15 cellular contexts compared by ENCODE assay signal in genomic region chr10:98950106-98950505, GRCh38.
A peak's percentile ranks its signal among the peaks of the same experiment; 100 is the strongest.
DNase-seq lines count a peak whose midpoint lies in the region; ATAC-seq and TF ChIP-seq lines count a peak whose summit lies in the region.
"Had no signal": no experiment of that assay in that cellular context is flagged by ENCODE, and none has a peak within 500 bp of the region (broad histone marks: within the 10 kb centered on the region; RNA-seq: fewer than 3 reads in every experiment).

No MANE protein-coding gene starts in this region.

- POLR2A ChIA-PET in naive thymus-derived CD4-positive, alpha-beta T cell (lab: Charles Lee): no interaction called here

- no peak overlapping the region for H3K9ac ChIP-seq in smooth muscle cell (ENCODE audit: low read depth)
- H3K9ac ChIP-seq: BLaER1 treated with 17β-estradiol and CSF1 and Interleukin-3, amounts not matched to agents 10 nM and 100 nM; GM23248 had no signal

- H3K27ac Mint-ChIP-seq in naive thymus-derived CD4-positive, alpha-beta T cell: no peak overlapping the region
- H3K27ac Mint-ChIP-seq: CD4-positive, CD25-positive, alpha-beta regulatory T cell had no signal

- H3K36me3 Mint-ChIP-seq in naive thymus-derived CD4-positive, alpha-beta T cell: no peaks in the 10 kb centered on the region
- H3K36me3 Mint-ChIP-seq: CD4-positive, CD25-positive, alpha-beta regulatory T cell had no signal

- H2AFZ ChIP-seq in smooth muscle cell (ENCODE audit: low read depth): no peak overlapping the region
- H2AFZ ChIP-seq: GM23248 had no signal

- 43% methylated on average over 2 of the region's 2 CpGs for WGBS in smooth muscle cell (ENCODE audit: low lambda C conversion rate)

- DNase-seq in HT-29 (ENCODE audit: low spot score): peak; percentile 2
- peak; percentile 2 for DNase-seq in NCI-H82 treated with DMSO at 0.1 percent for 48 hours (lab: John Stamatoyannopoulos, UW; ENCODE audit: unreplicated experiment)
- DNase-seq in amniotic epithelial cell (ENCODE audit: low read depth): peak; percentile 51
- no peak for DNase-seq in smooth muscle cell (lab: John Stamatoyannopoulos, UW; ENCODE audit: unreplicated experiment)
- DNase-seq in Right ventricle myocardium inferior (ENCODE audit: missing footprints): no peak
- DNase-seq in naive thymus-derived CD4-positive, alpha-beta T cell: no peak
- no peak for DNase-seq in activated naive CD4-positive, alpha-beta T cell treated with anti-CD3 and anti-CD28 coated beads, Interleukin-2, amount 50 U/mL, for 16 hours
- DNase-seq: 8988T; CD4-positive, CD25-positive, alpha-beta regulatory T cell; DMS79; GM23248 had no signal

- intact Hi-C loops in Right ventricle myocardium inferior (cut with DNase I): no loop called here
- intact Hi-C loops in naive thymus-derived CD4-positive, alpha-beta T cell (cut with micrococcal nuclease): no loop called here

- H3K27me3 Mint-ChIP-seq in naive thymus-derived CD4-positive, alpha-beta T cell: peaks cover 0 to 5% (median 0%) of the 10 kb centered on the region in 5 donors
- H3K27me3 Mint-ChIP-seq: CD4-positive, CD25-positive, alpha-beta regulatory T cell had no signal

- H4K20me1 ChIP-seq in smooth muscle cell (ENCODE audit: low read depth): no peaks in the 10 kb centered on the region
- H4K20me1 ChIP-seq: BLaER1 treated with 17β-estradiol and CSF1 and Interleukin-3, amounts not matched to agents 10 nM and 100 nM had no signal

- H3K4me1 Mint-ChIP-seq in naive thymus-derived CD4-positive, alpha-beta T cell: no peaks in the 10 kb centered on the region
- H3K4me1 Mint-ChIP-seq: CD4-positive, CD25-positive, alpha-beta regulatory T cell had no signal

- no peaks in the 10 kb centered on the region for H3K36me3 ChIP-seq in smooth muscle cell (ENCODE audit: low read depth)
- H3K36me3 ChIP-seq in naive thymus-derived CD4-positive, alpha-beta T cell (ENCODE audit: control insufficient read depth in 2 of 3, insufficient read depth in 3 of 3, low read length in 3 of 3): no peaks in the 10 kb centered on the region
- H3K36me3 ChIP-seq: BLaER1 treated with 17β-estradiol and CSF1 and Interleukin-3, amounts not matched to agents 10 nM and 100 nM had no signal

- H3K27me3 ChIP-seq in smooth muscle cell (ENCODE audit: low read depth): no peaks in the 10 kb centered on the region
- H3K27me3 ChIP-seq in naive thymus-derived CD4-positive, alpha-beta T cell (ENCODE audit: control insufficient read depth in 2 of 2, insufficient read depth in 2 of 2, low read length in 2 of 2): no peaks in the 10 kb centered on the region
- H3K27me3 ChIP-seq: BLaER1 treated with 17β-estradiol and CSF1 and Interleukin-3, amounts not matched to agents 10 nM and 100 nM had no signal

- H3K4me3 Mint-ChIP-seq in naive thymus-derived CD4-positive, alpha-beta T cell: no peak overlapping the region
- H3K4me3 Mint-ChIP-seq: CD4-positive, CD25-positive, alpha-beta regulatory T cell had no signal

- CTCF ChIA-PET in naive thymus-derived CD4-positive, alpha-beta T cell (lab: Charles Lee): no interaction called here

- no peaks in the 10 kb centered on the region for H3K79me2 ChIP-seq in smooth muscle cell (ENCODE audit: low read depth)

- no peak for TF ChIP-seq CTCF in smooth muscle cell (IDR thresholded peaks at IDR 0.05; ENCODE audit: borderline replicate concordance, insufficient read depth, poor library complexity, severe bottlenecking)

- peak overlapping the region; percentile 41 for H3K4me2 ChIP-seq in smooth muscle cell
- H3K4me2 ChIP-seq: BLaER1 treated with 17β-estradiol and CSF1 and Interleukin-3, amounts not matched to agents 10 nM and 100 nM had no signal

- H3K4me3 ChIP-seq in smooth muscle cell: no peak overlapping the region
- H3K4me3 ChIP-seq in naive thymus-derived CD4-positive, alpha-beta T cell (ENCODE audit: low read length): no peak overlapping the region
- H3K4me3 ChIP-seq: BLaER1 treated with 17β-estradiol and CSF1 and Interleukin-3, amounts not matched to agents 10 nM and 100 nM; GM23248; K562 had no signal

- no peak for ATAC-seq in Right ventricle myocardium inferior
- ATAC-seq in naive thymus-derived CD4-positive, alpha-beta T cell: no peak
- ATAC-seq: HCT116, K562 had no signal

- H3F3A ChIP-seq in smooth muscle cell (ENCODE audit: low read depth): peaks cover 9% of the 10 kb centered on the region

- H3K27ac ChIP-seq in smooth muscle cell (ENCODE audit: low read depth): peak overlapping the region; percentile 1
- no peak overlapping the region for H3K27ac ChIP-seq in naive thymus-derived CD4-positive, alpha-beta T cell (ENCODE audit: low read depth, low read length)
- H3K27ac ChIP-seq: BLaER1 treated with 17β-estradiol and CSF1 and Interleukin-3, amounts not matched to agents 10 nM and 100 nM; GM23248; HL-60 had no signal

- H3K9me3 Mint-ChIP-seq in naive thymus-derived CD4-positive, alpha-beta T cell: peaks cover 0 to 12% (median 3%) of the 10 kb centered on the region in 11 donors

- peaks cover 7% of the 10 kb centered on the region for H3K4me1 ChIP-seq in smooth muscle cell (ENCODE audit: low read depth)
- no peaks in the 10 kb centered on the region for H3K4me1 ChIP-seq in naive thymus-derived CD4-positive, alpha-beta T cell (ENCODE audit: control insufficient read depth in 2 of 2, insufficient read depth in 2 of 2, low read length in 2 of 2)
- H3K4me1 ChIP-seq: BLaER1 treated with 17β-estradiol and CSF1 and Interleukin-3, amounts not matched to agents 10 nM and 100 nM had no signal

- H3K9me3 ChIP-seq in smooth muscle cell (replicated peaks; ENCODE audit: low read depth): no peaks in the 10 kb centered on the region
- H3K9me3 ChIP-seq in naive thymus-derived CD4-positive, alpha-beta T cell (ENCODE audit: control insufficient read depth in 2 of 3, low read length in 3 of 3): no peaks in the 10 kb centered on the region

Comparison
In these comparisons a context has a peak if more than half of its experiments do, and no peak if none do; other contexts are left out.
1. DNase-seq: peak in HT-29 (single experiment), NCI-H82 treated with DMSO at 0.1 percent for 48 hours (single experiment) and amniotic epithelial cell (single experiment); none in smooth muscle cell (single experiment), Right ventricle myocardium inferior (single experiment), naive thymus-derived CD4-positive, alpha-beta T cell (0 of 9) and activated naive CD4-positive, alpha-beta T cell treated with anti-CD3 and anti-CD28 coated beads, Interleukin-2, amount 50 U/mL, for 16 hours (single experiment).